In the genomic region with DNA sequence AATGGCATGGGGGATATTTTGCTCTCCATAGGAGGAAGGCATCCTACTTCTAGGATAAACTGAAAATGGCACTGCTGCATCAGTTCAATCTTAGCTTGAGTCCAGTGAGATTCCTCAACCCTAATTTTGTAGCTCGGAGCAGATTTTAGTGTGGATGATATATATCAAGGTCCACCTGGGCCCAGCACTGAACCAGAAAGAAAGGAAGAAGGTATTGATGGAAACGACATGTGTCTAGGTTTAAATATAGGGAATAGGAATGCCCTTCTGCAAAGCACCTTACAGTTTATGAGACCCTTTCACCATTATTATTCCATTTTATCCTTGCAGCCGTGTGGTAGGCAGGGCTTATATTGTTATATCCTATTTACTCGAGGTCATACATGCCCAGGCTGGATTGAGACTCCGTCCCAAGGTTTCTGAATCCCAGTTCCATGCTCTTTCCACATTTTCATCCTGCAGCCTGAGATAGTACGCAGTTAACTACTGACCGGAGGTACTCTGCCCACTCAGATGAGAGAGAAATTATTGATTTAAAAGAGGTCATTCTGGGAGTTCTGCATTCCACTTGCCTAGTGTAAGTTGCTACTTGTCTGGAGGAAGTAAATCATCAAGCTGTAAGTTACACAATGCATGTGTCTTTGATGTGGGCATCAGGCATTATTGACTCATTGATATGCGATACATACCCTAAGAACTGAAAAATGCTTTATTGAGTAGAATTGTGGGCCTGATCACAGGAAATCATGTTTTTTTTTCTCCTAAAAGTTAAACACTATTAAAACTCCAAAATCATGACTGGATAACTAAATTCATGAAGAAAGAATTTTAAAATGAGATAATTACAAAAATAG, we compare ENCODE assay signal across 11 cellular contexts. TPM values are rescaled to one million over a fixed set of nuclear protein-coding genes. Genes with fewer than 3 reads are reported as not detected.
A peak's percentile ranks its signal among the peaks of the same experiment; 100 is the strongest.
DNase-seq lines count a peak whose midpoint lies in the region; ATAC-seq and TF ChIP-seq lines count a peak whose summit lies in the region.
"Had no signal": no experiment of that assay in that cellular context is flagged by ENCODE, and none has a peak within 500 bp of the region (broad histone marks: within the 10 kb centered on the region; RNA-seq: fewer than 3 reads in every experiment).

No MANE protein-coding gene starts in this region.

- DNase-seq in Daoy (ENCODE audit: low read depth) (peak; percentile 82), NCI-H510A treated with DMSO at 0.1 percent for 48 hours (lab: John Stamatoyannopoulos, UW) (peak; percentile 71), dedifferentiated amniotic fluid mesenchymal stem cell (ENCODE audit: extremely low spot score) (peak; percentile 70), nephron progenitor cell (no peak), anterior cingulate cortex (lab: John Stamatoyannopoulos, UW) (no peak), DMS153 treated with DMSO at 0.1 percent for 48 hours (lab: John Stamatoyannopoulos, UW; ENCODE audit: unreplicated experiment) (no peak), G401 (ENCODE audit: low spot score) (no peak)
- DNase-seq: activated CD4-positive, alpha-beta T cell treated with anti-CD3 and anti-CD28 coated beads for 4 hours; stimulated activated naive CD4-positive, alpha-beta T cell treated with Interleukin-2 at 50 U/mL for 16 hours had no signal

- H3K4me1 Mint-ChIP-seq in nephron progenitor cell, result peaks cover 74% of the 10 kb centered on the region

- peaks cover 5% of the 10 kb centered on the region for H3K27me3 Mint-ChIP-seq in nephron progenitor cell (ENCODE audit: low read depth, poor library complexity)

- H3K27ac Mint-ChIP-seq in nephron progenitor cell, result no peak overlapping the region

- no peak for ATAC-seq in HG02678 (IDR thresholded peaks at IDR 0.05; ENCODE audit: unreplicated experiment)

- no peaks in the 10 kb centered on the region for H3K36me3 Mint-ChIP-seq in nephron progenitor cell (ENCODE audit: low read depth)

- H3K9me3 Mint-ChIP-seq in nephron progenitor cell, result no peaks in the 10 kb centered on the region

- peak overlapping the region; percentile 3 for H3K4me3 Mint-ChIP-seq in nephron progenitor cell

- no peak for TF ChIP-seq CTCF in nephron progenitor cell (IDR thresholded peaks at IDR 0.05)

- in situ Hi-C loops in G401 (cut with HindIII; ENCODE audit: low sequenced_read_pairs), result no loop called here

RNA-seq across cellular contexts. Expression of a gene that starts 10.1 kb away (rescaled TPM):
- not detected in 2 replicates for total RNA-seq in Daoy (2014; rRNA removed; shearing (Covaris generic))
- not detected in 2 replicates for total RNA-seq in G401 (2014; rRNA removed; shearing (Covaris generic))
- total RNA-seq: mononuclear cell had no signal

RNA-seq across cellular contexts. Expression of a gene that starts 19.2 kb away (rescaled TPM):
- not detected in 2 replicates for total RNA-seq in Daoy (2014; rRNA removed; shearing (Covaris generic))
- not detected in 2 replicates for total RNA-seq in G401 (2014; rRNA removed; shearing (Covaris generic))

RNA-seq across cellular contexts. Expression of a gene that starts 27.5 kb away (rescaled TPM):
- not detected in 2 replicates for total RNA-seq in Daoy (2014; rRNA removed; shearing (Covaris generic))
- total RNA-seq in G401 (2014; rRNA removed; shearing (Covaris generic)), result not detected in 2 replicates

RNA-seq across cellular contexts. Expression of a gene that starts 37.3 kb away (rescaled TPM):
- not detected in 2 replicates for total RNA-seq in Daoy (2014; rRNA removed; shearing (Covaris generic))
- not detected in 2 replicates for total RNA-seq in G401 (2014; rRNA removed; shearing (Covaris generic))

RNA-seq across cellular contexts. Expression of a gene that starts 43.1 kb away (rescaled TPM):
- total RNA-seq in Daoy (2014; rRNA removed; shearing (Covaris generic)), result not detected in 2 replicates
- not detected in 2 replicates for total RNA-seq in G401 (2014; rRNA removed; shearing (Covaris generic))
- total RNA-seq: mononuclear cell had no signal

Comparison
In these comparisons a context has a peak if more than half of its experiments do, and no peak if none do; other contexts are left out.
1. DNase-seq: peak in Daoy (single experiment), NCI-H510A treated with DMSO at 0.1 percent for 48 hours (single experiment) and dedifferentiated amniotic fluid mesenchymal stem cell (single experiment); none in nephron progenitor cell (single experiment), anterior cingulate cortex (0 of 58), DMS153 treated with DMSO at 0.1 percent for 48 hours (single experiment) and G401 (single experiment).